Comparison of ENCODE assay signal across 1 cellular context in genomic region chr11:57776101-57776511, GRCh38.
TF ChIP-seq lines count a peak whose summit lies in the region.

No MANE protein-coding gene starts in this region.

TF ChIP-seq in HepG2, 621 proteins besides CTCF, POLR2A, EP300 and RAD21:
- TF ChIP-seq BORCS8-MEF2B (CRISPR knock-in tag; IDR thresholded peaks at IDR 0.05): no peak
- TF ChIP-seq ZNF629 (CRISPR knock-in tag; conservative IDR thresholded peaks at IDR 0.05): no peak
- TF ChIP-seq, protein P1, sequence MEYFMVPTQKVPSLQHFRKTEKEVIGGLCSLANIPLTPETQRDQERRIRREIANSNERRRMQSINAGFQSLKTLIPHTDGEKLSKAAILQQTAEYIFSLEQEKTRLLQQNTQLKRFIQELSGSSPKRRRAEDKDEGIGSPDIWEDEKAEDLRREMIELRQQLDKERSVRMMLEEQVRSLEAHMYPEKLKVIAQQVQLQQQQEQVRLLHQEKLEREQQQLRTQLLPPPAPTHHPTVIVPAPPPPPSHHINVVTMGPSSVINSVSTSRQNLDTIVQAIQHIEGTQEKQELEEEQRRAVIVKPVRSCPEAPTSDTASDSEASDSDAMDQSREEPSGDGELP (IDR thresholded peaks at IDR 0.05; ENCODE audit: borderline replicate concordance, low read depth): peak; percentile 21; the same call in 1 of the 2 replicates
- TF ChIP-seq ZNF484 (CRISPR knock-in tag; IDR thresholded peaks at IDR 0.05; ENCODE audit: borderline replicate concordance, low read depth): no peak
- TF ChIP-seq ZNF670 (CRISPR knock-in tag; IDR thresholded peaks at IDR 0.05; ENCODE audit: borderline replicate concordance): no peak
- no peak for TF ChIP-seq STAT5B (CRISPR knock-in tag; IDR thresholded peaks at IDR 0.05)
- TF ChIP-seq, protein P2, sequence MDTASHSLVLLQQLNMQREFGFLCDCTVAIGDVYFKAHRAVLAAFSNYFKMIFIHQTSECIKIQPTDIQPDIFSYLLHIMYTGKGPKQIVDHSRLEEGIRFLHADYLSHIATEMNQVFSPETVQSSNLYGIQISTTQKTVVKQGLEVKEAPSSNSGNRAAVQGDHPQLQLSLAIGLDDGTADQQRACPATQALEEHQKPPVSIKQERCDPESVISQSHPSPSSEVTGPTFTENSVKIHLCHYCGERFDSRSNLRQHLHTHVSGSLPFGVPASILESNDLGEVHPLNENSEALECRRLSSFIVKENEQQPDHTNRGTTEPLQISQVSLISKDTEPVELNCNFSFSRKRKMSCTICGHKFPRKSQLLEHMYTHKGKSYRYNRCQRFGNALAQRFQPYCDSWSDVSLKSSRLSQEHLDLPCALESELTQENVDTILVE (CRISPR knock-in tag; IDR thresholded peaks at IDR 0.05): no peak
- TF ChIP-seq FOXP1 (IDR thresholded peaks at IDR 0.05): no peak
- no peak for TF ChIP-seq FOXP1 (CRISPR knock-in tag; IDR thresholded peaks at IDR 0.05)
- peak; percentile 8 for TF ChIP-seq TEAD3 (CRISPR knock-in tag; optimal IDR thresholded peaks at IDR 0.05; ENCODE audit: borderline replicate concordance)
- no peak for TF ChIP-seq ZNF562 (CRISPR knock-in tag; IDR thresholded peaks at IDR 0.05; ENCODE audit: borderline replicate concordance)
- no peak for TF ChIP-seq HHEX (CRISPR knock-in tag; IDR thresholded peaks at IDR 0.05)
- TF ChIP-seq ZNF256 (CRISPR knock-in tag; conservative IDR thresholded peaks at IDR 0.05): no peak
- TF ChIP-seq ZNF3 (CRISPR knock-in tag; IDR thresholded peaks at IDR 0.05): no peak
- TF ChIP-seq, protein P3, sequence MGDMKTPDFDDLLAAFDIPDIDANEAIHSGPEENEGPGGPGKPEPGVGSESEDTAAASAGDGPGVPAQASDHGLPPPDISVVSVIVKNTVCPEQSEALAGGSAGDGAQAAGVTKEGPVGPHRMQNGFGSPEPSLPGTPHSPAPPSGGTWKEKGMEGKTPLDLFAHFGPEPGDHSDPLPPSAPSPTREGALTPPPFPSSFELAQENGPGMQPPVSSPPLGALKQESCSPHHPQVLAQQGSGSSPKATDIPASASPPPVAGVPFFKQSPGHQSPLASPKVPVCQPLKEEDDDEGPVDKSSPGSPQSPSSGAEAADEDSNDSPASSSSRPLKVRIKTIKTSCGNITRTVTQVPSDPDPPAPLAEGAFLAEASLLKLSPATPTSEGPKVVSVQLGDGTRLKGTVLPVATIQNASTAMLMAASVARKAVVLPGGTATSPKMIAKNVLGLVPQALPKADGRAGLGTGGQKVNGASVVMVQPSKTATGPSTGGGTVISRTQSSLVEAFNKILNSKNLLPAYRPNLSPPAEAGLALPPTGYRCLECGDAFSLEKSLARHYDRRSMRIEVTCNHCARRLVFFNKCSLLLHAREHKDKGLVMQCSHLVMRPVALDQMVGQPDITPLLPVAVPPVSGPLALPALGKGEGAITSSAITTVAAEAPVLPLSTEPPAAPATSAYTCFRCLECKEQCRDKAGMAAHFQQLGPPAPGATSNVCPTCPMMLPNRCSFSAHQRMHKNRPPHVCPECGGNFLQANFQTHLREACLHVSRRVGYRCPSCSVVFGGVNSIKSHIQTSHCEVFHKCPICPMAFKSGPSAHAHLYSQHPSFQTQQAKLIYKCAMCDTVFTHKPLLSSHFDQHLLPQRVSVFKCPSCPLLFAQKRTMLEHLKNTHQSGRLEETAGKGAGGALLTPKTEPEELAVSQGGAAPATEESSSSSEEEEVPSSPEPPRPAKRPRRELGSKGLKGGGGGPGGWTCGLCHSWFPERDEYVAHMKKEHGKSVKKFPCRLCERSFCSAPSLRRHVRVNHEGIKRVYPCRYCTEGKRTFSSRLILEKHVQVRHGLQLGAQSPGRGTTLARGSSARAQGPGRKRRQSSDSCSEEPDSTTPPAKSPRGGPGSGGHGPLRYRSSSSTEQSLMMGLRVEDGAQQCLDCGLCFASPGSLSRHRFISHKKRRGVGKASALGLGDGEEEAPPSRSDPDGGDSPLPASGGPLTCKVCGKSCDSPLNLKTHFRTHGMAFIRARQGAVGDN (CRISPR knock-in tag; IDR thresholded peaks at IDR 0.05): no peak
- TF ChIP-seq MED8 (CRISPR knock-in tag; IDR thresholded peaks at IDR 0.05; ENCODE audit: insufficient replicate concordance): no peak
- TF ChIP-seq ZNF260 (CRISPR knock-in tag; IDR thresholded peaks at IDR 0.05; ENCODE audit: borderline replicate concordance, low read depth): no peak
- no peak for TF ChIP-seq GATAD2A (CRISPR knock-in tag; IDR thresholded peaks at IDR 0.05)
